ENCODE assay signal across 34 cellular contexts in the genomic region with DNA sequence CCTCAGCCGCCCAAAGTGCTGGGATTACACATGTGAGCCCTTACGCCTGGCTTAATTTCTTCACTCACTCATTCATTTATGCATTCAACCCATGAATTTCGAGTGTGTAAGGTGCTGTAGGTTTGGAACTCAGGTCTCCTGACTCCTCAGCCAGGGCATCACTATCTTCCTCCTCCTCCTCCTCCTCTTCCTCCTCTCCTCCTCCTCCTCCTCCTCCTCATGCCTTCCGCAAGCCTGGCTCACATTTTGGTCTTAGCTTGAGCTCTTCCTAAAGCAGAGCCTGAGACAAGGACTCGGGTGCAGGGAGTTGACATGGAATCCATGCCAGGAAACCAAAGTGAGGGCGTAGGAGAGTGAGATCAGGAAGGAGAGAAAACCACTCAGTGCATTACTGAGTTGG. TPM values are rescaled to one million over a fixed set of nuclear protein-coding genes. Genes with fewer than 3 reads are reported as not detected.
"Had no signal": no experiment of that assay in that cellular context is flagged by ENCODE, and none has a peak within 500 bp of the region (broad histone marks: within the 10 kb centered on the region; RNA-seq: fewer than 3 reads in every experiment).

No MANE protein-coding gene starts in this region.

- H3K36me3 ChIP-seq: brain microvascular endothelial cell, esophagus muscularis mucosa, gastrocnemius medialis had no signal

- FAIRE-seq: astrocyte, colon had no signal

- H3K27ac Mint-ChIP-seq: activated CD4-positive, alpha-beta memory T cell treated with anti-CD3 and anti-CD28 coated beads for 36 hours; activated CD4-positive, alpha-beta T cell treated with anti-CD3 and anti-CD28 coated beads for 36 hours; activated CD4-positive, alpha-beta T cell treated with anti-CD3 and anti-CD28 coated beads, Interleukin-2, amount 10 ng/mL, durations not matched to agents 24 days and 14 days; activated CD8-positive, alpha-beta memory T cell treated with anti-CD3 and anti-CD28 coated beads, Interleukin-2, amount 10 ng/mL, durations not matched to agents 7 days and 5 days; activated CD8-positive, alpha-beta T cell treated with anti-CD3 and anti-CD28 coated beads, Interleukin-2, amount 10 ng/mL, durations not matched to agents 7 days and 5 days; activated naive CD4-positive, alpha-beta T cell treated with anti-CD3 and anti-CD28 coated beads, Interleukin-2, amount 10 ng/mL, durations not matched to agents 7 days and 5 days; activated naive CD8-positive, alpha-beta T cell; activated T-cell treated with anti-CD3 and anti-CD28 coated beads, Interleukin-2, amount 50 U/mL, for 24 hours; activated T-cell treated with anti-CD3 and anti-CD28 coated beads, Interleukin-2, amount 50 U/mL, for 72 hours; effector memory CD8-positive, alpha-beta T cell; T-helper 17 cell; T-helper 2 cell treated with Interferon-gamma antibody and Interleukin-4, amounts not matched to agents 5 μg/mL and 100 μg/mL, for 36 hours had no signal

- H3K36me3 Mint-ChIP-seq: activated CD8-positive, alpha-beta memory T cell treated with anti-CD3 and anti-CD28 coated beads, Interleukin-2, amount 10 ng/mL, durations not matched to agents 7 days and 5 days; activated naive CD4-positive, alpha-beta T cell treated with anti-CD3 and anti-CD28 coated beads, Interleukin-2, amount 10 ng/mL, durations not matched to agents 7 days and 5 days; activated naive CD8-positive, alpha-beta T cell had no signal

- DNase-seq: activated CD4-positive, alpha-beta memory T cell treated with anti-CD3 and anti-CD28 coated beads for 36 hours; activated CD4-positive, alpha-beta T cell treated with anti-CD3 and anti-CD28 coated beads for 36 hours; activated CD4-positive, alpha-beta T cell treated with anti-CD3 and anti-CD28 coated beads, Interleukin-2, amount 10 ng/mL, durations not matched to agents 24 days and 14 days; activated CD4-positive, CD25-positive, alpha-beta regulatory T cell; activated CD4-positive, CD25-positive, alpha-beta regulatory T cell treated with anti-CD3 and anti-CD28 coated beads, Interleukin-2, amount 50 U/mL, for 72 hours; activated CD8-positive, alpha-beta memory T cell treated with anti-CD3 and anti-CD28 coated beads, Interleukin-2, amount 10 ng/mL, durations not matched to agents 7 days and 5 days; activated CD8-positive, alpha-beta memory T cell treated with anti-CD3 and anti-CD28 coated beads, Interleukin-2, amount 50 U/mL, for 48 hours; activated CD8-positive, alpha-beta T cell treated with anti-CD3 and anti-CD28 coated beads, Interleukin-2, amount 10 ng/mL, durations not matched to agents 7 days and 5 days; activated gamma-delta T cell; activated naive CD4-positive, alpha-beta T cell; activated naive CD4-positive, alpha-beta T cell treated with anti-CD3 and anti-CD28 coated beads, Interleukin-2, amount 10 ng/mL, durations not matched to agents 7 days and 5 days; activated T-cell treated with anti-CD3 and anti-CD28 coated beads for 4 hours; activated T-cell treated with anti-CD3 and anti-CD28 coated beads, Interleukin-2, amount 50 U/mL, for 24 hours; activated T-cell treated with anti-CD3 and anti-CD28 coated beads, Interleukin-2, amount 50 U/mL, for 72 hours; amniotic stem cell; brain microvascular endothelial cell; caudate nucleus; cortex of kidney; dermis blood vessel endothelial cell; effector CD4-positive, alpha-beta T cell; effector memory CD8-positive, alpha-beta T cell; erythroblast; foreskin keratinocyte; gastrocnemius medialis; T-helper 1 cell; T-helper 17 cell; T1000 had no signal

- H3K4me3 Mint-ChIP-seq: activated CD4-positive, alpha-beta memory T cell treated with anti-CD3 and anti-CD28 coated beads for 36 hours; activated CD4-positive, alpha-beta T cell treated with anti-CD3 and anti-CD28 coated beads for 36 hours; activated CD4-positive, alpha-beta T cell treated with anti-CD3 and anti-CD28 coated beads, Interleukin-2, amount 10 ng/mL, durations not matched to agents 24 days and 14 days; activated CD8-positive, alpha-beta memory T cell treated with anti-CD3 and anti-CD28 coated beads, Interleukin-2, amount 10 ng/mL, durations not matched to agents 7 days and 5 days; activated CD8-positive, alpha-beta T cell treated with anti-CD3 and anti-CD28 coated beads, Interleukin-2, amount 10 ng/mL, durations not matched to agents 7 days and 5 days; activated naive CD4-positive, alpha-beta T cell treated with anti-CD3 and anti-CD28 coated beads, Interleukin-2, amount 10 ng/mL, durations not matched to agents 7 days and 5 days; activated T-cell treated with anti-CD3 and anti-CD28 coated beads, Interleukin-2, amount 50 U/mL, for 24 hours; activated T-cell treated with anti-CD3 and anti-CD28 coated beads, Interleukin-2, amount 50 U/mL, for 72 hours; effector memory CD8-positive, alpha-beta T cell; T-helper 17 cell; T-helper 2 cell treated with Interferon-gamma antibody and Interleukin-4, amounts not matched to agents 5 μg/mL and 100 μg/mL, for 36 hours had no signal

- H3K4me3 ChIP-seq: esophagus muscularis mucosa, gastrocnemius medialis had no signal

- H3K4me1 ChIP-seq: esophagus muscularis mucosa, foreskin keratinocyte, gastrocnemius medialis had no signal

- H3K27ac ChIP-seq: brain microvascular endothelial cell, esophagus muscularis mucosa, foreskin keratinocyte, gastrocnemius medialis had no signal

- H3K9me3 ChIP-seq: esophagus muscularis mucosa, gastrocnemius medialis had no signal

- H3K27me3 ChIP-seq: brain microvascular endothelial cell had no signal

- ATAC-seq: activated CD4-positive, alpha-beta T cell treated with anti-CD3 and anti-CD28 coated beads for 36 hours; activated CD8-positive, alpha-beta memory T cell treated with anti-CD3 and anti-CD28 coated beads, Interleukin-2, amount 10 ng/mL, durations not matched to agents 7 days and 5 days; activated CD8-positive, alpha-beta T cell treated with anti-CD3 and anti-CD28 coated beads, Interleukin-2, amount 10 ng/mL, durations not matched to agents 7 days and 5 days; activated T-cell treated with anti-CD3 and anti-CD28 coated beads, Interleukin-2, amount 50 U/mL, for 72 hours; effector memory CD8-positive, alpha-beta T cell; foreskin keratinocyte; gastrocnemius medialis; T-helper 17 cell had no signal

- H3K9me3 Mint-ChIP-seq: activated CD4-positive, alpha-beta T cell treated with anti-CD3 and anti-CD28 coated beads, Interleukin-2, amount 10 ng/mL, durations not matched to agents 24 days and 14 days; activated naive CD4-positive, alpha-beta T cell treated with anti-CD3 and anti-CD28 coated beads, Interleukin-2, amount 10 ng/mL, durations not matched to agents 7 days and 5 days; activated T-cell treated with anti-CD3 and anti-CD28 coated beads, Interleukin-2, amount 50 U/mL, for 24 hours; effector memory CD8-positive, alpha-beta T cell; T-helper 2 cell treated with Interferon-gamma antibody and Interleukin-4, amounts not matched to agents 5 μg/mL and 100 μg/mL, for 36 hours had no signal

RNA-seq across cellular contexts. Expression of a gene that starts 20.8 kb away (rescaled TPM):
- total RNA-seq: activated CD4-positive, alpha-beta memory T cell treated with anti-CD3 and anti-CD28 coated beads for 36 hours; activated CD4-positive, alpha-beta T cell treated with anti-CD3 and anti-CD28 coated beads for 36 hours; activated CD4-positive, alpha-beta T cell treated with anti-CD3 and anti-CD28 coated beads, Interleukin-2, amount 10 ng/mL, durations not matched to agents 24 days and 14 days; activated CD8-positive, alpha-beta memory T cell treated with anti-CD3 and anti-CD28 coated beads for 36 hours; activated CD8-positive, alpha-beta memory T cell treated with anti-CD3 and anti-CD28 coated beads, Interleukin-2, amount 10 ng/mL, durations not matched to agents 7 days and 5 days; activated CD8-positive, alpha-beta T cell treated with anti-CD3 and anti-CD28 coated beads, Interleukin-2, amount 10 ng/mL, durations not matched to agents 7 days and 5 days; activated T-cell treated with anti-CD3 and anti-CD28 coated beads, Interleukin-2, amount 50 U/mL, for 72 hours; astrocyte; chondrocyte; foreskin keratinocyte; T-helper 17 cell had no signal
- polyA plus RNA-seq: foreskin keratinocyte had no signal
